24 cellular contexts compared by ENCODE assay signal in genomic region chrX:132591719-132592275, GRCh38.
DNase-seq lines count a peak whose midpoint lies in the region; ATAC-seq and TF ChIP-seq lines count a peak whose summit lies in the region.
"Had no signal": no experiment of that assay in that cellular context is flagged by ENCODE, and none has a peak within 500 bp of the region (broad histone marks: within the 10 kb centered on the region; RNA-seq: fewer than 3 reads in every experiment).

No MANE protein-coding gene starts in this region.

- no peak for TF ChIP-seq POLR2A in heart left ventricle (IDR thresholded peaks at IDR 0.05)

- H3K4me1 ChIP-seq in BE2C (no peaks in the 10 kb centered on the region), heart left ventricle (no peaks in the 10 kb centered on the region)
- H3K4me1 ChIP-seq: body of pancreas, Peyer's patch, sigmoid colon, SJCRH30, uterus had no signal

- no peaks in the 10 kb centered on the region for H3K36me3 Mint-ChIP-seq in naive thymus-derived CD8-positive, alpha-beta T cell
- H3K36me3 Mint-ChIP-seq: CD4-positive, alpha-beta memory T cell; naive B cell had no signal

- ATAC-seq in heart left ventricle = no peak
- ATAC-seq in GM21390 (IDR thresholded peaks at IDR 0.05; ENCODE audit: unreplicated experiment) = no peak
- no peak for ATAC-seq in naive thymus-derived CD8-positive, alpha-beta T cell
- ATAC-seq: body of pancreas had no signal

- H3K27ac ChIP-seq in heart left ventricle = no peak overlapping the region
- H3K27ac ChIP-seq: body of pancreas, Peyer's patch, sigmoid colon, SJCRH30, uterus, VCaP had no signal

- no peaks in the 10 kb centered on the region for H3K4me1 Mint-ChIP-seq in naive thymus-derived CD8-positive, alpha-beta T cell
- H3K4me1 Mint-ChIP-seq: CD4-positive, alpha-beta memory T cell had no signal

- intact Hi-C loops in heart left ventricle (cut with DNase I) = loop anchor here in 1 of 10 donors (5.0 kb wide), 1 partner anchor 299 kb away; no protein-coding TSS in a partner anchor

- POLR2A ChIA-PET in naive thymus-derived CD8-positive, alpha-beta T cell (lab: Charles Lee) = no interaction called here

- no peak overlapping the region for H3K4me3 Mint-ChIP-seq in naive thymus-derived CD8-positive, alpha-beta T cell
- H3K4me3 Mint-ChIP-seq: CD4-positive, alpha-beta memory T cell; naive B cell had no signal

- H3K27me3 ChIP-seq in BE2C = no peaks in the 10 kb centered on the region
- peaks cover 0 to 39% (median 0%) of the 10 kb centered on the region in 9 donors for H3K27me3 ChIP-seq in heart left ventricle
- H3K27me3 ChIP-seq: body of pancreas, Peyer's patch, sigmoid colon, SJCRH30 had no signal

- 79 to 88% (median 84%) methylated on average over 3 of the region's 3 CpGs for WGBS in heart left ventricle, 4 donors

- H3K27me3 Mint-ChIP-seq in naive thymus-derived CD8-positive, alpha-beta T cell = no peaks in the 10 kb centered on the region
- H3K27me3 Mint-ChIP-seq: CD4-positive, alpha-beta memory T cell had no signal

- DNase-seq in BE2C = peak; percentile 13
- peak; percentile 16 for DNase-seq in DMS79 treated with DMSO at 0.1 percent for 48 hours (lab: John Stamatoyannopoulos, UW)
- peak; percentile 63 for DNase-seq in NCI-H2029 treated with DMSO at 0.1 percent for 48 hours (lab: John Stamatoyannopoulos, UW)
- peak; percentile 86 for DNase-seq in NCI-H748 treated with DMSO at 0.1 percent for 48 hours (lab: John Stamatoyannopoulos, UW)
- no peak for DNase-seq in LoVo (ENCODE audit: low spot score)
- DNase-seq in heart left ventricle = no peak
- no peak for DNase-seq in naive thymus-derived CD8-positive, alpha-beta T cell
- DNase-seq: activated CD8-positive, alpha-beta memory T cell treated with anti-CD3 and anti-CD28 coated beads, Interleukin-2, amount 50 U/mL, for 4 hours; body of pancreas; CD4-positive, alpha-beta memory T cell; effector memory CD4-positive, alpha-beta T cell; mesenchymal stem cell; naive B cell; NCI-H1694 treated with DMSO at 0.1 percent for 48 hours; NK-92 treated with Interleukin-12 subunit alpha and Interleukin-12 subunit beta, amount 100 ng/mL, for 24 hours; Peyer's patch; sigmoid colon; SJCRH30; substantia nigra; T-helper 2 cell; uterus had no signal

- no peak for TF ChIP-seq CTCF in BE2C (IDR thresholded peaks at IDR 0.05; ENCODE audit: low read depth, low read length)
- TF ChIP-seq CTCF in heart left ventricle (IDR thresholded peaks at IDR 0.05) = no peak

- no peaks in the 10 kb centered on the region for H3K9me3 Mint-ChIP-seq in naive thymus-derived CD8-positive, alpha-beta T cell
- H3K9me3 Mint-ChIP-seq: activated T-helper 2 cell treated with anti-CD3 and anti-CD28 coated beads, Interferon-gamma antibody, Interleukin-2, Interleukin-4, amounts not matched to agents 10 μg/mL and 5 μg/mL and 100 μg/mL, durations not matched to agents 14 hours and 24 hours and 36 hours; CD4-positive, alpha-beta memory T cell had no signal

- no peaks in the 10 kb centered on the region for H3K9me3 ChIP-seq in BE2C
- H3K9me3 ChIP-seq in heart left ventricle = no peaks in the 10 kb centered on the region
- H3K9me3 ChIP-seq: body of pancreas, Peyer's patch, sigmoid colon, SJCRH30, uterus had no signal

- H3K4me3 ChIP-seq in BE2C (ENCODE audit: low read depth, low read length) = no peak overlapping the region
- no peak overlapping the region for H3K4me3 ChIP-seq in heart left ventricle
- H3K4me3 ChIP-seq: body of pancreas, Peyer's patch, sigmoid colon, SJCRH30, uterus had no signal

- no peak overlapping the region for H3K27ac Mint-ChIP-seq in naive thymus-derived CD8-positive, alpha-beta T cell
- H3K27ac Mint-ChIP-seq: activated T-helper 2 cell treated with anti-CD3 and anti-CD28 coated beads, Interferon-gamma antibody, Interleukin-2, Interleukin-4, amounts not matched to agents 10 μg/mL and 5 μg/mL and 100 μg/mL, durations not matched to agents 14 hours and 24 hours and 36 hours; CD4-positive, alpha-beta memory T cell had no signal

- H3K36me3 ChIP-seq in BE2C = no peaks in the 10 kb centered on the region
- H3K36me3 ChIP-seq in heart left ventricle = no peaks in the 10 kb centered on the region
- H3K36me3 ChIP-seq: Peyer's patch, sigmoid colon, SJCRH30, uterus had no signal

Comparison
In these comparisons a context has a peak if more than half of its experiments do, and no peak if none do; other contexts are left out.
1. DNase-seq: peak in BE2C (single experiment), DMS79 treated with DMSO at 0.1 percent for 48 hours (single experiment), NCI-H2029 treated with DMSO at 0.1 percent for 48 hours (single experiment) and NCI-H748 treated with DMSO at 0.1 percent for 48 hours (single experiment); none in LoVo (single experiment), heart left ventricle (0 of 5) and naive thymus-derived CD8-positive, alpha-beta T cell (0 of 10).